9 cellular contexts compared by ENCODE assay signal in genomic region chr6:116536216-116536621, GRCh38. TPM values are rescaled to one million over a fixed set of nuclear protein-coding genes. Genes with fewer than 3 reads are reported as not detected.
DNase-seq lines count a peak whose midpoint lies in the region; ATAC-seq and TF ChIP-seq lines count a peak whose summit lies in the region.
"Had no signal": no experiment of that assay in that cellular context is flagged by ENCODE, and none has a peak within 500 bp of the region (broad histone marks: within the 10 kb centered on the region; RNA-seq: fewer than 3 reads in every experiment).

No MANE protein-coding gene starts in this region.

- no peaks in the 10 kb centered on the region for H3F3A ChIP-seq in Loucy (ENCODE audit: low read depth)

- peak overlapping the region in 1 of 10 donors; percentile 25 for H3K27ac Mint-ChIP-seq in naive thymus-derived CD8-positive, alpha-beta T cell
- H3K27ac Mint-ChIP-seq: T-helper 1 cell treated with Interleukin-12 subunit alpha and Interleukin-12 subunit beta and Interleukin-4 antibody, amounts not matched to agents 30 μg/mL and 1 μg/mL, for 36 hours had no signal

- in situ Hi-C loops in Caki2 (cut with HindIII; ENCODE audit: low pct_unique_long_range_greater_than_20kb, low sequenced_read_pairs) = no loop called here

- H3K27me3 Mint-ChIP-seq in naive thymus-derived CD8-positive, alpha-beta T cell = peaks cover 4 to 15% (median 8%) of the 10 kb centered on the region in 5 donors

- no peaks in the 10 kb centered on the region for H3K36me3 Mint-ChIP-seq in naive thymus-derived CD8-positive, alpha-beta T cell

- no peaks in the 10 kb centered on the region for H3K9me3 Mint-ChIP-seq in naive thymus-derived CD8-positive, alpha-beta T cell
- H3K9me3 Mint-ChIP-seq: T-helper 1 cell treated with Interleukin-12 subunit alpha and Interleukin-12 subunit beta and Interleukin-4 antibody, amounts not matched to agents 30 μg/mL and 1 μg/mL, for 36 hours had no signal

- H2AFZ ChIP-seq in Loucy (ENCODE audit: low read length) = peak overlapping the region; percentile 72

- peak overlapping the region; percentile 44 for H3K27ac ChIP-seq in epithelial cell of prostate

- POLR2A ChIA-PET in naive thymus-derived CD8-positive, alpha-beta T cell (lab: Charles Lee) = interaction anchor here (0.6 kb wide), 1 partner anchor 29 kb away, joined by 5 read pairs; no protein-coding TSS in a partner anchor

- no peak overlapping the region for H3K4me3 Mint-ChIP-seq in naive thymus-derived CD8-positive, alpha-beta T cell
- H3K4me3 Mint-ChIP-seq: T-helper 1 cell treated with Interleukin-12 subunit alpha and Interleukin-12 subunit beta and Interleukin-4 antibody, amounts not matched to agents 30 μg/mL and 1 μg/mL, for 36 hours had no signal

- H3K4me2 ChIP-seq in Loucy (ENCODE audit: low read depth, low read length, poor library complexity, severe bottlenecking) = no peak overlapping the region

- no peaks in the 10 kb centered on the region for H4K20me1 ChIP-seq in Loucy (ENCODE audit: insufficient read depth, low read length, poor library complexity, severe bottlenecking)

- H3K27me3 ChIP-seq in Loucy (ENCODE audit: insufficient read depth, low read length, poor library complexity, severe bottlenecking) = no peaks in the 10 kb centered on the region

- no peak overlapping the region for H3K9ac ChIP-seq in Loucy (ENCODE audit: low read depth, low read length, poor library complexity, severe bottlenecking)

- ATAC-seq in GM18907 (IDR thresholded peaks at IDR 0.05; ENCODE audit: unreplicated experiment) (peak; percentile 60), HG02588 (IDR thresholded peaks at IDR 0.05; ENCODE audit: unreplicated experiment) (no peak)
- ATAC-seq in naive thymus-derived CD8-positive, alpha-beta T cell = peak; percentile 53 to 72

- peaks cover 0 to under 1% (median under 1%) of the 10 kb centered on the region in 4 donors for H3K4me1 Mint-ChIP-seq in naive thymus-derived CD8-positive, alpha-beta T cell

- H3K9me3 ChIP-seq in Loucy (ENCODE audit: insufficient read depth, low read depth, low read length) = no peaks in the 10 kb centered on the region

- TF ChIP-seq CTCF in Loucy (conservative IDR thresholded peaks at IDR 0.05; ENCODE audit: low read length) = peak; percentile 78

- no peaks in the 10 kb centered on the region for H3K4me1 ChIP-seq in Loucy (ENCODE audit: insufficient read depth, low read length, poor library complexity, severe bottlenecking)

- no peaks in the 10 kb centered on the region for H3K79me2 ChIP-seq in Loucy (ENCODE audit: insufficient read depth, low read length)

- no peaks in the 10 kb centered on the region for H3K9me2 ChIP-seq in Loucy (replicated peaks; ENCODE audit: low read depth, low read length)

- H3K4me3 ChIP-seq in Loucy (ENCODE audit: low read length, poor library complexity, severe bottlenecking) = no peak overlapping the region

- H3K36me3 ChIP-seq in Loucy (ENCODE audit: insufficient read depth, low read length) = no peaks in the 10 kb centered on the region

- peak; percentile 48 for DNase-seq in Caki2 (ENCODE audit: low read depth)
- DNase-seq in SKM-1 treated with dmso at 0.1 percent for 144 hours (lab: John Stamatoyannopoulos, UW; ENCODE audit: unreplicated experiment) = peak; percentile 62
- peak; percentile 86 for DNase-seq in epithelial cell of prostate (ENCODE audit: low read depth, low spot score)
- DNase-seq in naive thymus-derived CD8-positive, alpha-beta T cell = peak in 6 of 10 donors; percentile 9 to 63 (median 39)
- DNase-seq in activated CD4-positive, CD25-positive, alpha-beta regulatory T cell treated with anti-CD3 and anti-CD28 coated beads, Interleukin-2, amount 50 U/mL, for 72 hours = no peak

RNA-seq across cellular contexts. Expression of gene TRAPPC3L, which starts 9.3 kb away (rescaled TPM):
- total RNA-seq in Caki2 (2014; rRNA removed; shearing (Covaris generic); ENCODE audit: low replicate concordance) = not detected in 2 replicates
- total RNA-seq in naive thymus-derived CD8-positive, alpha-beta T cell = not detected
- not detected for polyA plus RNA-seq in naive thymus-derived CD8-positive, alpha-beta T cell

RNA-seq across cellular contexts. Expression of gene CALHM4, which starts 17.3 kb away (rescaled TPM):
- total RNA-seq in Caki2 (2014; rRNA removed; shearing (Covaris generic); ENCODE audit: low replicate concordance) = not detected in 2 replicates
- total RNA-seq in naive thymus-derived CD8-positive, alpha-beta T cell = not detected
- polyA plus RNA-seq in naive thymus-derived CD8-positive, alpha-beta T cell = not detected

RNA-seq across cellular contexts. Expression of gene CALHM5, which starts 24.8 kb away (rescaled TPM):
- total RNA-seq in Caki2 (2014; rRNA removed; shearing (Covaris generic); ENCODE audit: low replicate concordance) = 3.0 and 3.2 TPM in 2 replicates
- not detected for total RNA-seq in naive thymus-derived CD8-positive, alpha-beta T cell
- polyA plus RNA-seq in naive thymus-derived CD8-positive, alpha-beta T cell = not detected

RNA-seq across cellular contexts. Expression of gene RWDD1, which starts 35.1 kb away (rescaled TPM):
- total RNA-seq in Caki2 (2014; rRNA removed; shearing (Covaris generic); ENCODE audit: low replicate concordance) = 8.3 and 38.0 TPM in 2 replicates
- 10 to 100 TPM; 38.0 to 39.0 TPM for total RNA-seq in naive thymus-derived CD8-positive, alpha-beta T cell
- polyA plus RNA-seq in naive thymus-derived CD8-positive, alpha-beta T cell = 10 to 100 TPM; 55.7 to 89.3 (median 69.7) TPM
